Comparison of ENCODE assay signal across 9 cellular contexts in the genomic region with DNA sequence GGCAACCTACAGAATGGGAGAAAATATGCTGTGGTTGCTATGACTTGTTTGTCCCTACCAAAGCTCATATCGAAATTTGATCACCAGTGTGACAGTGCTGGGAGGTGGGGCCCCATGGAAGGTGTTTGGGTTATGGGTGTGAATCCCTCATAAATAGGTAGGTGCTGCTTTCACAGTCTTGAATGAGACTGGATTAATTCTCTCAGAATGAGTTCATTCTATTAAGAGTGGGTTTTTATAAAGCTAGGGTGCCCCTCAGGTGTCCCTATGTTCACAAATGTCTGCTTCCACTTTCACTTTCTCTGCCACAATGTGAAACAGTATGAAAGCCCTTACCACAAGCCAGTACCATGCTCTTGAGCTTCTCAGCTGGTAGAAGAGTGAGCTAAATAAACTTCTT.
DNase-seq lines count a peak whose midpoint lies in the region; ATAC-seq and TF ChIP-seq lines count a peak whose summit lies in the region.
"Had no signal": no experiment of that assay in that cellular context is flagged by ENCODE, and none has a peak within 500 bp of the region (broad histone marks: within the 10 kb centered on the region; RNA-seq: fewer than 3 reads in every experiment).

No MANE protein-coding gene starts in this region.

- POLR2A ChIA-PET in activated CD4-positive, alpha-beta T cell treated with anti-CD3 and anti-CD28 coated beads, Interleukin-2, amount 10 ng/mL, durations not matched to agents 7 days and 5 days (lab: Charles Lee) = no interaction called here

- H3K4me3 Mint-ChIP-seq in activated CD4-positive, alpha-beta T cell treated with anti-CD3 and anti-CD28 coated beads, Interleukin-2, amount 10 ng/mL, durations not matched to agents 7 days and 5 days = peak overlapping the region; percentile 58
- peak overlapping the region; percentile 47 for H3K4me3 Mint-ChIP-seq in activated naive CD4-positive, alpha-beta T cell treated with anti-CD3 and anti-CD28 coated beads, Interleukin-2, amount 50 U/mL, for 24 hours
- H3K4me3 Mint-ChIP-seq in Calu3 (ENCODE audit: low read depth, unreplicated experiment) (no peak overlapping the region), mesothelial cell of epicardium (no peak overlapping the region)

- H3K4me1 Mint-ChIP-seq in activated CD4-positive, alpha-beta T cell treated with anti-CD3 and anti-CD28 coated beads, Interleukin-2, amount 10 ng/mL, durations not matched to agents 7 days and 5 days = peaks cover 9% of the 10 kb centered on the region
- H3K4me1 Mint-ChIP-seq in activated naive CD4-positive, alpha-beta T cell treated with anti-CD3 and anti-CD28 coated beads, Interleukin-2, amount 50 U/mL, for 24 hours = peaks cover 14% of the 10 kb centered on the region
- H3K4me1 Mint-ChIP-seq in Calu3 (ENCODE audit: low read depth, unreplicated experiment) (no peaks in the 10 kb centered on the region), mesothelial cell of epicardium (no peaks in the 10 kb centered on the region)

- no peaks in the 10 kb centered on the region for H3K36me3 Mint-ChIP-seq in activated CD4-positive, alpha-beta T cell treated with anti-CD3 and anti-CD28 coated beads, Interleukin-2, amount 10 ng/mL, durations not matched to agents 7 days and 5 days (ENCODE audit: low read depth)
- no peaks in the 10 kb centered on the region for H3K36me3 Mint-ChIP-seq in activated naive CD4-positive, alpha-beta T cell treated with anti-CD3 and anti-CD28 coated beads, Interleukin-2, amount 50 U/mL, for 24 hours
- H3K36me3 Mint-ChIP-seq in Calu3 (ENCODE audit: insufficient read depth, unreplicated experiment) (no peaks in the 10 kb centered on the region), mesothelial cell of epicardium (no peaks in the 10 kb centered on the region)

- no peaks in the 10 kb centered on the region for H3K9me3 Mint-ChIP-seq in activated CD4-positive, alpha-beta T cell treated with anti-CD3 and anti-CD28 coated beads, Interleukin-2, amount 10 ng/mL, durations not matched to agents 7 days and 5 days
- no peaks in the 10 kb centered on the region for H3K9me3 Mint-ChIP-seq in activated naive CD4-positive, alpha-beta T cell treated with anti-CD3 and anti-CD28 coated beads, Interleukin-2, amount 50 U/mL, for 24 hours
- H3K9me3 Mint-ChIP-seq in Calu3 (ENCODE audit: low read depth, unreplicated experiment) (no peaks in the 10 kb centered on the region), mesothelial cell of epicardium (no peaks in the 10 kb centered on the region)

- H3K27me3 Mint-ChIP-seq in activated CD4-positive, alpha-beta T cell treated with anti-CD3 and anti-CD28 coated beads, Interleukin-2, amount 10 ng/mL, durations not matched to agents 7 days and 5 days = no peaks in the 10 kb centered on the region
- H3K27me3 Mint-ChIP-seq in activated naive CD4-positive, alpha-beta T cell treated with anti-CD3 and anti-CD28 coated beads, Interleukin-2, amount 50 U/mL, for 24 hours = no peaks in the 10 kb centered on the region
- H3K27me3 Mint-ChIP-seq in Calu3 (ENCODE audit: unreplicated experiment) (no peaks in the 10 kb centered on the region), mesothelial cell of epicardium (ENCODE audit: low read depth) (no peaks in the 10 kb centered on the region)

- peak; percentile 42 for DNase-seq in activated CD4-positive, alpha-beta T cell treated with anti-CD3 and anti-CD28 coated beads, Interleukin-2, amount 10 ng/mL, durations not matched to agents 7 days and 5 days
- DNase-seq in activated CD4-positive, alpha-beta T cell treated with anti-CD3 and anti-CD28 coated beads for 1 hour = no peak
- DNase-seq in stimulated activated naive CD4-positive, alpha-beta T cell treated with Interleukin-2 at 50 U/mL for 16 hours (lab: John Stamatoyannopoulos, UW) = peak; percentile 43
- no peak for DNase-seq in Calu3
- no peak for DNase-seq in mesothelial cell of epicardium (ENCODE audit: low spot score in 2 of 2, unreplicated experiment in 2 of 2)
- no peak for DNase-seq in mucosa of gallbladder (ENCODE audit: low spot score)

- peak; percentile 53 for ATAC-seq in HG03095 (IDR thresholded peaks at IDR 0.05; ENCODE audit: unreplicated experiment)
- ATAC-seq: Panc1 had no signal

- CTCF ChIA-PET in activated CD4-positive, alpha-beta T cell treated with anti-CD3 and anti-CD28 coated beads, Interleukin-2, amount 10 ng/mL, durations not matched to agents 7 days and 5 days (lab: Charles Lee) = no interaction called here
- CTCF ChIA-PET in Calu3 (lab: Charles Lee) = no interaction called here

- intact Hi-C loops in Calu3 (cut with micrococcal nuclease; ENCODE audit: unreplicated experiment) = loop anchor here (10.0 kb wide), 1 partner anchor 123 kb away; no protein-coding TSS in a partner anchor

- no TSS peak for BruUV-seq in Calu3 (replicated peaks; lab: Mats Ljungman, UMichigan)

- peak overlapping the region; percentile 88 for H3K27ac Mint-ChIP-seq in activated CD4-positive, alpha-beta T cell treated with anti-CD3 and anti-CD28 coated beads, Interleukin-2, amount 10 ng/mL, durations not matched to agents 7 days and 5 days
- peak overlapping the region; percentile 17 for H3K27ac Mint-ChIP-seq in activated naive CD4-positive, alpha-beta T cell treated with anti-CD3 and anti-CD28 coated beads, Interleukin-2, amount 50 U/mL, for 24 hours
- H3K27ac Mint-ChIP-seq in Calu3 (ENCODE audit: unreplicated experiment) (no peak overlapping the region), mesothelial cell of epicardium (no peak overlapping the region)

- no peak for TF ChIP-seq CTCF in Calu3 (IDR thresholded peaks at IDR 0.05; ENCODE audit: unreplicated experiment)
- no peak for TF ChIP-seq CTCF in mesothelial cell of epicardium (IDR thresholded peaks at IDR 0.05; ENCODE audit: unreplicated experiment)

Comparison
In these comparisons a context has a peak if more than half of its experiments do, and no peak if none do; other contexts are left out.
1. DNase-seq: peak in activated CD4-positive, alpha-beta T cell treated with anti-CD3 and anti-CD28 coated beads, Interleukin-2, amount 10 ng/mL, durations not matched to agents 7 days and 5 days (single experiment) and stimulated activated naive CD4-positive, alpha-beta T cell treated with Interleukin-2 at 50 U/mL for 16 hours (single experiment); none in activated CD4-positive, alpha-beta T cell treated with anti-CD3 and anti-CD28 coated beads for 1 hour (single experiment), Calu3 (single experiment), mesothelial cell of epicardium (0 of 2) and mucosa of gallbladder (single experiment).
2. H3K27ac Mint-ChIP-seq: peak in activated CD4-positive, alpha-beta T cell treated with anti-CD3 and anti-CD28 coated beads, Interleukin-2, amount 10 ng/mL, durations not matched to agents 7 days and 5 days (single experiment) and activated naive CD4-positive, alpha-beta T cell treated with anti-CD3 and anti-CD28 coated beads, Interleukin-2, amount 50 U/mL, for 24 hours (single experiment); none in Calu3 (single experiment) and mesothelial cell of epicardium (single experiment).
3. H3K4me3 Mint-ChIP-seq: peak in activated CD4-positive, alpha-beta T cell treated with anti-CD3 and anti-CD28 coated beads, Interleukin-2, amount 10 ng/mL, durations not matched to agents 7 days and 5 days (single experiment) and activated naive CD4-positive, alpha-beta T cell treated with anti-CD3 and anti-CD28 coated beads, Interleukin-2, amount 50 U/mL, for 24 hours (single experiment); none in Calu3 (single experiment) and mesothelial cell of epicardium (single experiment).